8 cellular contexts compared by ENCODE assay signal in genomic region chr17:48577946-48578615, GRCh38. TPM values are rescaled to one million over a fixed set of nuclear protein-coding genes. Genes with fewer than 3 reads are reported as not detected.
A peak's percentile ranks its signal among the peaks of the same experiment; 100 is the strongest.
DNase-seq lines count a peak whose midpoint lies in the region; ATAC-seq and TF ChIP-seq lines count a peak whose summit lies in the region.

TSS of gene HOXB4 (minus strand) at chr17:48578350. CDS start at chr17:48578319, 31 bp downstream.

- peak within 1 kb of the TSS; percentile 57 for H3K4me3 ChIP-seq in A673 (ENCODE audit: low read depth, low read length, poor library complexity, severe bottlenecking)
- peak within 1 kb of the TSS; percentile 81 for H3K4me3 ChIP-seq in effector memory CD4-positive, alpha-beta T cell (ENCODE audit: insufficient read depth, low read depth, low read length, poor library complexity, severe bottlenecking)
- peak within 1 kb of the TSS; percentile 53 to 75 for H3K4me3 ChIP-seq in mucosa of rectum (ENCODE audit: low read length in 2 of 2)
- peak within 1 kb of the TSS; percentile 61 to 83 for H3K4me3 ChIP-seq in stomach smooth muscle (ENCODE audit: low read length in 2 of 2)

- no TSS peak for BruUV-seq in A673 (replicated peaks; lab: Mats Ljungman, UMichigan)

- H3K9me3 ChIP-seq in A673 (ENCODE audit: low read depth, low read length, poor library complexity, severe bottlenecking) (no peaks in the 10 kb centered on the region), mucosa of rectum (ENCODE audit: control insufficient read depth in 2 of 2, low read length in 2 of 2) (no peaks in the 10 kb centered on the region), stomach smooth muscle (ENCODE audit: control insufficient read depth in 2 of 2, low read length in 2 of 2) (no peaks in the 10 kb centered on the region)
- no peaks in the 10 kb centered on the region for H3K9me3 ChIP-seq in effector memory CD4-positive, alpha-beta T cell (ENCODE audit: control insufficient read depth, low read length)

- CTCF ChIA-PET in A673 (lab: Charles Lee) = interaction anchor here (0.6 kb wide), 1 partner anchor 207 kb away, joined by 3 read pairs; no protein-coding TSS in a partner anchor

- POLR2A ChIA-PET in A673 (lab: Charles Lee; ENCODE audit: low non-redundant PET) = no interaction called here

- intact Hi-C loops in A673 (cut with micrococcal nuclease; ENCODE audit: unreplicated experiment) = loop anchor here (2.0 kb wide), 1 partner anchor 35 kb away; no protein-coding TSS in a partner anchor

- DNase-seq in A673 (ENCODE audit: low spot score) = peak; percentile 89
- peak; percentile 64 for DNase-seq in NCI-H1694 treated with DMSO at 0.1 percent for 48 hours (lab: John Stamatoyannopoulos, UW)
- DNase-seq in activated CD4-positive, alpha-beta T cell treated with anti-CD3 and anti-CD28 coated beads for 4 hours = peak; percentile 52 to 64
- DNase-seq in effector memory CD4-positive, alpha-beta T cell = peak; percentile 48 to 73 (median 64)
- DNase-seq in cortex of kidney (lab: John Stamatoyannopoulos, UW) = no peak

- H3K4me1 ChIP-seq in A673 (ENCODE audit: insufficient read depth, low read length, poor library complexity, severe bottlenecking) = peaks cover 40% of the 10 kb centered on the region
- H3K4me1 ChIP-seq in effector memory CD4-positive, alpha-beta T cell (ENCODE audit: control insufficient read depth, insufficient read depth, low read length, poor library complexity, severe bottlenecking) = peaks cover 21% of the 10 kb centered on the region
- peaks cover 38 to 48% of the 10 kb centered on the region in 2 donors for H3K4me1 ChIP-seq in mucosa of rectum (ENCODE audit: control insufficient read depth in 2 of 2, insufficient read depth in 2 of 2, low read length in 2 of 2)
- H3K4me1 ChIP-seq in stomach smooth muscle (ENCODE audit: control insufficient read depth, insufficient read depth, low read length) = peaks cover 54% of the 10 kb centered on the region

- H3K27me3 ChIP-seq in A673 (replicated peaks; ENCODE audit: insufficient read depth, low read depth, low read length, poor library complexity) (no peaks in the 10 kb centered on the region), mucosa of rectum (ENCODE audit: control insufficient read depth in 2 of 2, insufficient read depth in 2 of 2, low read length in 2 of 2) (peaks cover 2 to 4% of the 10 kb centered on the region in 2 donors), stomach smooth muscle (ENCODE audit: control insufficient read depth in 1 of 2, insufficient read depth in 2 of 2, low read length in 2 of 2) (peaks cover 0 to 62% of the 10 kb centered on the region in 2 donors)
- H3K27me3 ChIP-seq in effector memory CD4-positive, alpha-beta T cell (replicated peaks; ENCODE audit: control insufficient read depth, insufficient read depth, low read length, poor library complexity, severe bottlenecking) = peaks cover 24% of the 10 kb centered on the region

- H3K36me3 ChIP-seq in A673 (ENCODE audit: insufficient read depth, low read length, poor library complexity, severe bottlenecking) = no peaks in the 10 kb centered on the region
- no peaks in the 10 kb centered on the region for H3K36me3 ChIP-seq in effector memory CD4-positive, alpha-beta T cell (ENCODE audit: control insufficient read depth, insufficient read depth, low read length)
- H3K36me3 ChIP-seq in mucosa of rectum (ENCODE audit: control insufficient read depth in 2 of 2, insufficient read depth in 2 of 2, low read length in 2 of 2) = no peaks in the 10 kb centered on the region
- no peaks in the 10 kb centered on the region for H3K36me3 ChIP-seq in stomach smooth muscle (ENCODE audit: control insufficient read depth in 2 of 2, insufficient read depth in 2 of 2, low read length in 2 of 2)

- peak within 1 kb of the TSS; percentile 55 to 72 for H3K9ac ChIP-seq in mucosa of rectum (ENCODE audit: low read depth in 1 of 2, low read length in 2 of 2)
- peak within 1 kb of the TSS; percentile 62 to 84 for H3K9ac ChIP-seq in stomach smooth muscle (ENCODE audit: low read length in 2 of 2)

- H3K27ac ChIP-seq in A673 (ENCODE audit: low read depth, low read length, poor library complexity, severe bottlenecking) = peak within 1 kb of the TSS; percentile 79
- H3K27ac ChIP-seq in effector memory CD4-positive, alpha-beta T cell (ENCODE audit: insufficient read depth, low read length, poor library complexity, severe bottlenecking) = peak within 1 kb of the TSS; percentile 63
- H3K27ac ChIP-seq in mucosa of rectum (ENCODE audit: low read depth in 2 of 2, low read length in 2 of 2) = peak within 1 kb of the TSS; percentile 85 to 86
- peak within 1 kb of the TSS; percentile 89 for H3K27ac ChIP-seq in stomach smooth muscle (ENCODE audit: low read length)

- ATAC-seq in GM19438 (IDR thresholded peaks at IDR 0.05; ENCODE audit: low read depth, unreplicated experiment) = peak; percentile 54

- TF ChIP-seq CTCF in A673 (conservative IDR thresholded peaks at IDR 0.05; ENCODE audit: low read depth, low read length) = no peak

RNA-seq across cellular contexts. Expression of gene HOXB4, which starts in this region (rescaled TPM):
- 9.7 and 11.9 TPM in 2 replicates for total RNA-seq in A673 (2021)
